8 cellular contexts compared by ENCODE assay signal in the genomic region with DNA sequence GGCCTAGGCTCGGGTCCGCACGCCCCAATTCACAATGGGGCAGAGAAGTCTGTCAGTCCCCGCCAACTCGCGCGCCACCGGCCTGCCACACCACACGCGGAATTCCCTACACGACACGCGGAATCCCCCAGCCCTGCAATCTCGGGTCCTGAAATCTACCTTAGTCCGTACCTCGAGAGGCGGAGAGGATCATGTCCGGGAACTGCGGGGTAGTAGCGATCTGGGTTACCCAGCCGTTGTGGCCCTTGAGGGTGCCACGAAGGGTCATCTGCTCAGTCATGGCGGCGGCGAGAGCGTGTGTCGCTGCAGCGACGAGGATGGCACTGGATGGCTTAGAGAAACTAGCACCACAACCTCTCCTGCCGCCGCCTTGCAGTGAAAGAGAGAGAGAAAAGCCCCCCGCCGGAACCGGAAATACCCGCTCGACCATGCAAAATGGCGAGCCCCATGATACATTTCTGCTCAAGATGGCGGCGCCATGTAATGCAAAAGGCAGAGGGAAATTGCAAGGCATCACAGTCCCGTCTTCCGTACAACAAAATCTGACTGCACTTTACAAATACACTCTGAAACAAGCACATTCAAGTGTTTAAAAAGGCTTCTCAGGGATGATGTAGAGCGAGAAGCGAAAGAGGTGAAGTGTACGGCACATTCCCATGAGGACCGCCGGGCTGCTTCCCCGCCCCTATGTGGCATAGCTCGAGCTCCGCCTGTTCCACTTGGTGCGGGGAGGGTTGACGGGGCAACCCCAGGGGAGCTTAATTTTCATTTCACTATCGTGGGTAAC. TPM values are rescaled to one million over a fixed set of nuclear protein-coding genes. Genes with fewer than 3 reads are reported as not detected.
A peak's percentile ranks its signal among the peaks of the same experiment; 100 is the strongest.
DNase-seq lines count a peak whose midpoint lies in the region; ATAC-seq and TF ChIP-seq lines count a peak whose summit lies in the region.

A gene (minus strand): TSS at position 386 of the 787 bp plus-strand sequence. CDS start 106 bp downstream, at position 280.

- peak; percentile 90 for TF ChIP-seq POLR2A in esophagus muscularis mucosa (IDR thresholded peaks at IDR 0.05; ENCODE audit: low read depth)

- peak within 1 kb of the TSS; percentile 97 to 98 for H3K4me3 ChIP-seq in CD4-positive, alpha-beta memory T cell (ENCODE audit: low read length in 2 of 2)
- H3K4me3 ChIP-seq in esophagus muscularis mucosa = peak within 1 kb of the TSS; percentile 73 to 81 (median 74)

- no peak for TF ChIP-seq CTCF in esophagus muscularis mucosa (IDR thresholded peaks at IDR 0.05)
- TF ChIP-seq CTCF in natural killer cell (IDR thresholded peaks at IDR 0.05) = no peak

- intact Hi-C loops in CD4-positive, alpha-beta memory T cell (cut with micrococcal nuclease) = loop anchor here (1.0 kb wide), 2 partner anchors 18 to 20 kb away; a partner anchor contains a TSS
- intact Hi-C loops in esophagus muscularis mucosa (cut with DNase I) (loop anchor here (2.0 kb wide), 1 partner anchor 19 kb away; no protein-coding TSS in a partner anchor), natural killer cell (cut with micrococcal nuclease) (loop anchor here (1.0 kb wide), 2 partner anchors 18 to 20 kb away; a partner anchor contains a TSS)

- no peaks in the 10 kb centered on the region for H3K27me3 ChIP-seq in CD4-positive, alpha-beta memory T cell (ENCODE audit: insufficient read depth, low read length)
- no peaks in the 10 kb centered on the region for H3K27me3 ChIP-seq in esophagus muscularis mucosa

- DNase-seq in CD4-positive, alpha-beta memory T cell = peak; percentile 90 to 95 (median 91)
- DNase-seq in HuH-7.5 (ENCODE audit: low spot score) (peak; percentile 85), esophagus muscularis mucosa (ENCODE audit: extremely low spot score) (peak; percentile 98), natural killer cell (peak; percentile 83), COR-L47 (lab: John Stamatoyannopoulos, UW) (no peak)
- DNase-seq in activated CD8-positive, alpha-beta memory T cell treated with anti-CD3 and anti-CD28 coated beads, Interleukin-2, amount 50 U/mL, for 4 hours = peak; percentile 89

- H3K4me1 ChIP-seq in CD4-positive, alpha-beta memory T cell (ENCODE audit: insufficient read depth, low read length) = peaks cover 60% of the 10 kb centered on the region
- peaks cover 49 to 83% (median 75%) of the 10 kb centered on the region in 4 donors for H3K4me1 ChIP-seq in esophagus muscularis mucosa

- under 1% methylated on average over 40 of the region's 52 CpGs for WGBS in esophagus muscularis mucosa

- H3K4me3 Mint-ChIP-seq in CD4-positive, alpha-beta memory T cell = peak within 1 kb of the TSS; percentile 93 to 100 (median 98)
- peak within 1 kb of the TSS; percentile 98 for H3K4me3 Mint-ChIP-seq in natural killer cell
- peak within 1 kb of the TSS; percentile 98 for H3K4me3 Mint-ChIP-seq in stimulated activated naive CD8-positive, alpha-beta T cell treated with anti-CD3 and anti-CD28 coated beads, Interleukin-15, Interleukin-2, amounts not matched to agents 100 ng/mL and 50 ng/mL, for 24 hours

- peaks cover 23% of the 10 kb centered on the region for H3K36me3 ChIP-seq in CD4-positive, alpha-beta memory T cell (ENCODE audit: insufficient read depth, low read length)
- H3K36me3 ChIP-seq in esophagus muscularis mucosa = peaks cover 23 to 37% (median 36%) of the 10 kb centered on the region in 4 donors

- H3K27me3 Mint-ChIP-seq in CD4-positive, alpha-beta memory T cell = no peaks in the 10 kb centered on the region
- H3K27me3 Mint-ChIP-seq in natural killer cell (ENCODE audit: low read depth in 2 of 2) = no peaks in the 10 kb centered on the region
- H3K27me3 Mint-ChIP-seq in stimulated activated naive CD8-positive, alpha-beta T cell treated with anti-CD3 and anti-CD28 coated beads, Interleukin-15, Interleukin-2, amounts not matched to agents 100 ng/mL and 50 ng/mL, for 24 hours = no peaks in the 10 kb centered on the region

- H3K27ac Mint-ChIP-seq in CD4-positive, alpha-beta memory T cell = peak within 1 kb of the TSS; percentile 96 to 100 (median 99)
- H3K27ac Mint-ChIP-seq in natural killer cell = peak within 1 kb of the TSS; percentile 98 to 99
- H3K27ac Mint-ChIP-seq in stimulated activated naive CD8-positive, alpha-beta T cell treated with anti-CD3 and anti-CD28 coated beads, Interleukin-15, Interleukin-2, amounts not matched to agents 100 ng/mL and 50 ng/mL, for 24 hours = peak within 1 kb of the TSS; percentile 100

- peaks cover 0 to 2% (median 0%) of the 10 kb centered on the region in 8 donors for H3K9me3 Mint-ChIP-seq in CD4-positive, alpha-beta memory T cell
- no peaks in the 10 kb centered on the region for H3K9me3 Mint-ChIP-seq in natural killer cell
- H3K9me3 Mint-ChIP-seq in stimulated activated naive CD8-positive, alpha-beta T cell treated with anti-CD3 and anti-CD28 coated beads, Interleukin-15, Interleukin-2, amounts not matched to agents 100 ng/mL and 50 ng/mL, for 24 hours = no peaks in the 10 kb centered on the region

- peaks cover 42 to 85% (median 63%) of the 10 kb centered on the region in 4 donors for H3K4me1 Mint-ChIP-seq in CD4-positive, alpha-beta memory T cell
- H3K4me1 Mint-ChIP-seq in natural killer cell = peaks cover 62 to 81% of the 10 kb centered on the region in 2 donors
- H3K4me1 Mint-ChIP-seq in stimulated activated naive CD8-positive, alpha-beta T cell treated with anti-CD3 and anti-CD28 coated beads, Interleukin-15, Interleukin-2, amounts not matched to agents 100 ng/mL and 50 ng/mL, for 24 hours (ENCODE audit: low read depth) = peaks cover 82% of the 10 kb centered on the region

- no peak for TF ChIP-seq EP300 in esophagus muscularis mucosa (IDR thresholded peaks at IDR 0.05)

- POLR2A ChIA-PET in CD4-positive, alpha-beta memory T cell (lab: Charles Lee; ENCODE audit: partially characterized antibody) = interaction anchor here (0.6 to 22.7 kb wide), 13 partner anchors 9 to 60 kb away, joined by 3 to 397 read pairs (median 9); a partner anchor contains a TSS

- no peaks in the 10 kb centered on the region for H3K9me3 ChIP-seq in CD4-positive, alpha-beta memory T cell (ENCODE audit: control insufficient read depth in 1 of 2, low read length in 2 of 2)
- no peaks in the 10 kb centered on the region for H3K9me3 ChIP-seq in esophagus muscularis mucosa

- peaks cover 29 to 59% of the 10 kb centered on the region in 2 donors for H3K36me3 Mint-ChIP-seq in CD4-positive, alpha-beta memory T cell
- H3K36me3 Mint-ChIP-seq in natural killer cell = peaks cover 8% of the 10 kb centered on the region
- H3K36me3 Mint-ChIP-seq in stimulated activated naive CD8-positive, alpha-beta T cell treated with anti-CD3 and anti-CD28 coated beads, Interleukin-15, Interleukin-2, amounts not matched to agents 100 ng/mL and 50 ng/mL, for 24 hours (ENCODE audit: low read depth) = peaks cover 64% of the 10 kb centered on the region

- peak within 1 kb of the TSS; percentile 96 for H3K27ac ChIP-seq in CD4-positive, alpha-beta memory T cell (ENCODE audit: low read depth, low read length)
- peak within 1 kb of the TSS; percentile 92 to 97 (median 94) for H3K27ac ChIP-seq in esophagus muscularis mucosa (replicated peaks in 1 of 4)

- CTCF ChIA-PET in CD4-positive, alpha-beta memory T cell (lab: Charles Lee; ENCODE audit: partially characterized antibody) = interaction anchor here (0.6 to 5.3 kb wide), 10 partner anchors 12 to 80 kb away, joined by 3 to 22 read pairs (median 4); a partner anchor contains a TSS

- peak; percentile 54 for ATAC-seq in GM21515 (IDR thresholded peaks at IDR 0.05; ENCODE audit: unreplicated experiment)
- peak; percentile 74 to 83 (median 76) for ATAC-seq in natural killer cell

RNA-seq across cellular contexts. Expression of the gene that starts here (rescaled TPM):
- total RNA-seq in CD4-positive, alpha-beta memory T cell = 1,000 to 10,000 TPM; 1,956 to 2,001 TPM
- polyA plus RNA-seq in CD4-positive, alpha-beta memory T cell = 1,000 to 10,000 TPM; 2,065 to 2,145 TPM
- total RNA-seq in esophagus muscularis mucosa = 1,000 to 10,000 TPM; 1,252 to 1,898 (median 1,625) TPM
- total RNA-seq in natural killer cell = 1,000 to 10,000 TPM; 1,089 to 1,233 (median 1,138) TPM
